In the genomic region with DNA sequence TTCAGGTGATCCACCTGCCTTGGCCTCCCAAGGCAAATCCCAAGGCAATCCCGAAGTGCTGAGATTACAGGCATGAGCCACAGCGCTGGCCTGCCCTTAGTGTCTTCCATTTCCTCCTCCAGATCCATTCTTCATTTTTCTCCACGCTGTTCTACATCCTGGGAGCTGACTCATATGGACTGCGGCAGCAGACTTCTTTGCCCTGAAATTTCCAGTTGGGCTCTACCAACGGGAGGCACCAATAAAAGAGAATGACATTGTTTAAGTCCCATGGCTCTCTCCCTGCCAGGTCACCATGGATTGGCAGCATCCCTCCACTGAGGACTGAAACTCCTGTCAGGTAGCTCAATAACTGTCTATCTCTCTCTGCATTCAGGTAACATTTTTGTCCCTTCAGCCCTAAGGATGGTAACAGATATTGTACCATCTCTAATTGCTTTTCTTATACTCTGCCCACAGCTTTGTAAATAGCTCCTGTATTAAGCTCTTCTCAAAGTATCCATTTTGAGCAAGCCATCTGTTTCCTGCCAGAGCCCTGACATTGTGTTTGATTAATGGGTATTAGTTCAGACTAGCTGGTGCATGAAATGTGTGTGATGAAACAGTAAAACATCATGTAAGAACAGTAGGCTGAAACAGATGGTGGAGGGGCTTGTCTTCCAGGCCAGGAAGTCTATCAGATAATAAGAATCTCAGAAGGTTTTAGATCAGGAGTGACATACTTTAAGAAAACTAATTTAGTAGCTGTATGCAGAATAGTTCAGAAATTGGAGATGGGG, we compare ENCODE assay signal across 11 cellular contexts. TPM values are rescaled to one million over a fixed set of nuclear protein-coding genes. Genes with fewer than 3 reads are reported as not detected.
DNase-seq lines count a peak whose midpoint lies in the region; ATAC-seq, FAIRE-seq and TF ChIP-seq lines count a peak whose summit lies in the region.
"Had no signal": no experiment of that assay in that cellular context is flagged by ENCODE, and none has a peak within 500 bp of the region (broad histone marks: within the 10 kb centered on the region; RNA-seq: fewer than 3 reads in every experiment).

No MANE protein-coding gene starts in this region.

- no peaks in the 10 kb centered on the region for H3K36me3 ChIP-seq in SK-N-SH (replicated peaks in 1 of 2; ENCODE audit: control insufficient read depth in 1 of 2, insufficient read depth in 2 of 2, low read length in 1 of 2)
- H3K36me3 ChIP-seq: esophagus muscularis mucosa had no signal

- H3K4me3 ChIP-seq in SK-N-SH (ENCODE audit: low read depth in 2 of 2, low read length in 1 of 2) (no peak overlapping the region), right cardiac atrium (ENCODE audit: low read length) (no peak overlapping the region)
- H3K4me3 ChIP-seq: esophagus muscularis mucosa had no signal

- no peak overlapping the region; the same call in none of the 2 replicates for H3K4me2 ChIP-seq in SK-N-SH

- peaks cover 21% of the 10 kb centered on the region for H3F3A ChIP-seq in SK-N-SH (replicated peaks; ENCODE audit: insufficient read depth)

- H3K9me2 ChIP-seq in SK-N-SH: no peaks in the 10 kb centered on the region

- 39% methylated on average over 5 of the region's 5 CpGs for WGBS in SK-N-SH (ENCODE audit: low lambda C conversion rate)
- 80% methylated on average over 5 of the region's 5 CpGs for WGBS in right cardiac atrium

- peaks cover 29% of the 10 kb centered on the region for H3K79me2 ChIP-seq in SK-N-SH (ENCODE audit: insufficient read depth)

- no peak for TF ChIP-seq CTCF in SK-N-SH (IDR thresholded peaks at IDR 0.05)

- DNase-seq in D341Med (ENCODE audit: low spot score): peak; percentile 61
- DNase-seq in NCI-H1105 treated with DMSO at 0.1 percent for 48 hours (lab: John Stamatoyannopoulos, UW): peak; percentile 60
- DNase-seq in SK-N-SH: peak; percentile 47
- no peak for DNase-seq in UCSD-AML1 (lab: John Stamatoyannopoulos, UW; ENCODE audit: unreplicated experiment)
- DNase-seq in right cardiac atrium: no peak
- DNase-seq in epidermal melanocyte (ENCODE audit: insufficient read length, low spot score): no peak
- DNase-seq: activated CD4-positive, alpha-beta T cell treated with anti-CD3 and anti-CD28 coated beads for 4 hours; stimulated activated CD4-positive, alpha-beta T cell treated with anti-CD3 and anti-CD28 coated beads, Interleukin-15, amount 100 ng/mL, for 24 hours had no signal

- H2AFZ ChIP-seq in SK-N-SH (ENCODE audit: low read depth): 0 out of 2 replicates have a peak overlapping the region, but pooled peaks have one; percentile 12

- CTCF ChIA-PET in SK-N-SH (lab: Yijun Ruan, JAX): interaction anchor here (1.1 to 2.2 kb wide), 3 partner anchors 16 to 133 kb away, joined by 3 to 19 read pairs (median 5); no protein-coding TSS in a partner anchor

- POLR2A ChIA-PET in SK-N-SH (lab: Yijun Ruan, JAX): interaction anchor here (0.6 kb wide), 1 partner anchor 670 kb away, joined by 3 read pairs; no protein-coding TSS in a partner anchor

- no peak for ATAC-seq in HG03571 (IDR thresholded peaks at IDR 0.05; ENCODE audit: unreplicated experiment)
- ATAC-seq in right cardiac atrium: no peak

- peaks cover 15 to 21% of the 10 kb centered on the region in 2 experiments; a peak in 2 of 4 replicates for H3K4me1 ChIP-seq in SK-N-SH (ENCODE audit: control insufficient read depth in 1 of 2, insufficient read depth in 2 of 2, low read depth in 1 of 2, low read length in 1 of 2)
- H3K4me1 ChIP-seq in right cardiac atrium (ENCODE audit: control insufficient read depth, insufficient read depth, low read length): peaks cover 3% of the 10 kb centered on the region

- FAIRE-seq in islet of Langerhans (lab: Jason Lieb, UNC): peak; percentile 98

- H3K27me3 ChIP-seq in SK-N-SH (ENCODE audit: insufficient read depth): no peaks in the 10 kb centered on the region
- no peaks in the 10 kb centered on the region for H3K27me3 ChIP-seq in right cardiac atrium (ENCODE audit: control insufficient read depth, insufficient read depth)
- H3K27me3 ChIP-seq: esophagus muscularis mucosa had no signal

- peak overlapping the region; percentile 56 to 58 for H3K27ac ChIP-seq in SK-N-SH (ENCODE audit: low read depth in 2 of 2, low read length in 1 of 2)
- no peak overlapping the region for H3K27ac ChIP-seq in right cardiac atrium (ENCODE audit: low read length)
- H3K27ac ChIP-seq: esophagus muscularis mucosa had no signal

- no peak for TF ChIP-seq EP300 in SK-N-SH (IDR thresholded peaks at IDR 0.05; ENCODE audit: borderline replicate concordance in 1 of 2, low read depth in 1 of 2, low read length in 1 of 2)

- intact Hi-C loops in right cardiac atrium (cut with DNase I): no loop called here

- no peak for TF ChIP-seq RAD21 in SK-N-SH (IDR thresholded peaks at IDR 0.05; ENCODE audit: low read length)

- H3K9ac ChIP-seq in SK-N-SH: no peak overlapping the region

- H4K20me1 ChIP-seq in SK-N-SH (ENCODE audit: insufficient read depth): peaks cover 7% of the 10 kb centered on the region; the same call in 1 of the 2 replicates

- H3K9me3 ChIP-seq in SK-N-SH: no peaks in the 10 kb centered on the region
- no peaks in the 10 kb centered on the region for H3K9me3 ChIP-seq in right cardiac atrium (ENCODE audit: control insufficient read depth, low read length)
- H3K9me3 ChIP-seq: esophagus muscularis mucosa had no signal

TF ChIP-seq in SK-N-SH, 30 proteins besides CTCF, POLR2A, EP300 and RAD21:
- TF ChIP-seq YY1 (IDR thresholded peaks at IDR 0.05; ENCODE audit: low read depth) (no peak), TAF1 (IDR thresholded peaks at IDR 0.05; ENCODE audit: borderline replicate concordance, low read depth, low read length) (no peak), GABPA (IDR thresholded peaks at IDR 0.05; ENCODE audit: low read depth) (no peak), FOSL2 (IDR thresholded peaks at IDR 0.05; ENCODE audit: borderline replicate concordance, low read depth) (peak; percentile 38; the same call in 1 of the 2 replicates), TCF12 (IDR thresholded peaks at IDR 0.05) (peak; percentile 72)
- TF ChIP-seq, protein P1, sequence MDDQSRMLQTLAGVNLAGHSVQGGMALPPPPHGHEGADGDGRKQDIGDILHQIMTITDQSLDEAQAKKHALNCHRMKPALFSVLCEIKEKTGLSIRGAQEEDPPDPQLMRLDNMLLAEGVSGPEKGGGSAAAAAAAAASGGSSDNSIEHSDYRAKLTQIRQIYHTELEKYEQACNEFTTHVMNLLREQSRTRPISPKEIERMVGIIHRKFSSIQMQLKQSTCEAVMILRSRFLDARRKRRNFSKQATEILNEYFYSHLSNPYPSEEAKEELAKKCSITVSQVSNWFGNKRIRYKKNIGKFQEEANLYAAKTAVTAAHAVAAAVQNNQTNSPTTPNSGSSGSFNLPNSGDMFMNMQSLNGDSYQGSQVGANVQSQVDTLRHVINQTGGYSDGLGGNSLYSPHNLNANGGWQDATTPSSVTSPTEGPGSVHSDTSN (IDR thresholded peaks at IDR 0.05): peak; percentile 86

RNA-seq across cellular contexts. Expression of a gene that starts 3.6 kb away (rescaled TPM):
- polyA plus RNA-seq in SK-N-SH (2012; rRNA removed) (12.7 and 18.2 TPM in 2 replicates), right cardiac atrium (18.2 TPM)
- polyA plus RNA-seq in SK-N-SH (2012; cell fraction: cytosol; rRNA removed): 12.9 and 15.1 TPM in 2 replicates
- polyA plus RNA-seq in SK-N-SH (2012; cell fraction: nucleus; rRNA removed): 11.8 and 12.9 TPM in 2 replicates
- total RNA-seq in right cardiac atrium: 10 to 100 TPM; 13.9 to 15.3 (median 14.8) TPM

RNA-seq across cellular contexts. Expression of a gene that starts 19.9 kb away (rescaled TPM):
- polyA plus RNA-seq in SK-N-SH (2012; rRNA removed) (not detected in 2 replicates), right cardiac atrium (0.45 TPM)
- polyA plus RNA-seq in SK-N-SH (2012; cell fraction: cytosol; rRNA removed): not detected in 2 replicates
- not detected in 2 replicates for polyA plus RNA-seq in SK-N-SH (2012; cell fraction: nucleus; rRNA removed)
- 1 to 10 TPM; 1.2 to 2.5 (median 1.8) TPM for total RNA-seq in right cardiac atrium

RNA-seq across cellular contexts. Expression of a gene that starts 39.5 kb away (rescaled TPM):
- polyA plus RNA-seq in SK-N-SH (2012; rRNA removed) (5.1 and 6.6 TPM in 2 replicates), right cardiac atrium (3.9 TPM)
- polyA plus RNA-seq in SK-N-SH (2012; cell fraction: cytosol; rRNA removed): 5.2 and 6.2 TPM in 2 replicates
- polyA plus RNA-seq in SK-N-SH (2012; cell fraction: nucleus; rRNA removed): 7.1 and 11.2 TPM in 2 replicates
- 10 to 100 TPM; 11.4 to 13.6 (median 13.1) TPM for total RNA-seq in right cardiac atrium

Comparison
In these comparisons a context has a peak if more than half of its experiments do, and no peak if none do; other contexts are left out.
1. DNase-seq: peak in D341Med (single experiment), NCI-H1105 treated with DMSO at 0.1 percent for 48 hours (single experiment) and SK-N-SH (single experiment); none in UCSD-AML1 (single experiment), right cardiac atrium (0 of 3) and epidermal melanocyte (single experiment).